In the genomic region with DNA sequence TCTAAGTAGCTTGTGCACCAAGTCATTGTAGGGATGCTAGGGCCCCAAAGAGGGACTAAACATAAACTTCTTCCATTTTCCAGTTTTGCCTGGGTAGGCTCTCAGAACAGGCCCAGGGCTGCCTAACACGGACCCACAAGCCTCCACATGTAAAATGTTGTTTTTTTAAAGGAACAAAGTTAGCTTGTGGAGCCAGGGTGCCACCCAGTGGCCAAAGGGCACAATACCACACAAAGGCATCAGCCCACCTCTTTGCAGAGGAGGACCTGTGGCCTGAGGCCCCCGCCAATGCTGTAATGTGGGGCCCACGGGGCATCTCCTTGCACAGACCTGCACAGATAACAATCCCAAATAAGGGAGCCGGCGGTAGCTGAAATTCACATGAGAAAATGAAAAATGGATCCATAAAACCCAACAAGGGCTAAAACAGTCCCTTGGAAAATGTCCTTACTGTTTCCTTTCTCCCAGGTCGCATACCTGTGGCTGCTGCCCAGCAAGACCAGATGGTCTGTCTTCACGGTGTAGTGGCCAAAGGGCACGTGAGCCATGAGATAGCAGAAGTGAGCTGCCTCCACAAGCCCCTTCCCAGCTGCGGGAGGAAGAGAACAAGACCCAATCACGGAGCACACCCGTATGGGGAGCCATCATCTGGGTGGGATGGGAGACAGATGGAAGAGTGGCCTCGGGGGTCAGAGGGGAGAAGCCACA, we compare ENCODE assay signal across 8 cellular contexts. TPM values are rescaled to one million over a fixed set of nuclear protein-coding genes. Genes with fewer than 3 reads are reported as not detected.
DNase-seq lines count a peak whose midpoint lies in the region; ATAC-seq and TF ChIP-seq lines count a peak whose summit lies in the region.

No MANE protein-coding gene starts in this region.

- intact Hi-C loops in activated CD4-positive, alpha-beta T cell treated with anti-CD3 and anti-CD28 coated beads, Interleukin-2, amount 10 ng/mL, durations not matched to agents 24 days and 14 days (cut with micrococcal nuclease), result loop anchor here (5.0 kb wide), 1 partner anchor 1049 kb away; no protein-coding TSS in a partner anchor
- intact Hi-C loops in right lobe of liver (cut with DNase I), result loop anchor here in 1 of 2 donors (10.0 kb wide), 1 partner anchor 89 kb away; no protein-coding TSS in a partner anchor
- intact Hi-C loops in upper lobe of right lung (cut with DNase I), result no loop called here

- H3K4me3 Mint-ChIP-seq in activated CD4-positive, alpha-beta T cell treated with anti-CD3 and anti-CD28 coated beads, Interleukin-2, amount 10 ng/mL, durations not matched to agents 24 days and 14 days, result no peak overlapping the region
- H3K4me3 Mint-ChIP-seq in chondrocyte (ENCODE audit: unreplicated experiment), result no peak overlapping the region

- ATAC-seq in GM21619 (IDR thresholded peaks at IDR 0.05; ENCODE audit: unreplicated experiment) (peak; percentile 74), RWPE2 (ENCODE audit: low read depth) (peak; percentile 78), right lobe of liver (peak; percentile 52 to 67 (median 56)), upper lobe of right lung (peak; percentile 75)

- no peaks in the 10 kb centered on the region for H3K36me3 Mint-ChIP-seq in activated CD4-positive, alpha-beta T cell treated with anti-CD3 and anti-CD28 coated beads, Interleukin-2, amount 10 ng/mL, durations not matched to agents 24 days and 14 days (ENCODE audit: low read depth)
- H3K36me3 Mint-ChIP-seq in chondrocyte (ENCODE audit: low read depth), result peaks cover 11% of the 10 kb centered on the region

- H3K27me3 ChIP-seq in RWPE2 (ENCODE audit: insufficient read depth, poor library complexity, severe bottlenecking), result no peaks in the 10 kb centered on the region
- H3K27me3 ChIP-seq in right lobe of liver, result no peaks in the 10 kb centered on the region
- H3K27me3 ChIP-seq in upper lobe of right lung, result no peaks in the 10 kb centered on the region

- H3K4me1 Mint-ChIP-seq in activated CD4-positive, alpha-beta T cell treated with anti-CD3 and anti-CD28 coated beads, Interleukin-2, amount 10 ng/mL, durations not matched to agents 24 days and 14 days, result no peaks in the 10 kb centered on the region
- H3K4me1 Mint-ChIP-seq in chondrocyte (ENCODE audit: low read depth), result peaks cover 2% of the 10 kb centered on the region

- TF ChIP-seq CTCF in RWPE2 (IDR thresholded peaks at IDR 0.05; ENCODE audit: poor library complexity, severe bottlenecking), result peak; percentile 97
- TF ChIP-seq CTCF in chondrocyte (IDR thresholded peaks at IDR 0.05), result peak; percentile 91
- TF ChIP-seq CTCF in right lobe of liver (IDR thresholded peaks at IDR 0.05), result peak; percentile 56 to 71 (median 66)
- peak; percentile 72 for TF ChIP-seq CTCF in upper lobe of right lung (IDR thresholded peaks at IDR 0.05)

- H3K27ac ChIP-seq in RWPE2 (ENCODE audit: poor library complexity, severe bottlenecking) (no peak overlapping the region), right lobe of liver (no peak overlapping the region), upper lobe of right lung (no peak overlapping the region)

- H3K36me3 ChIP-seq in RWPE2 (ENCODE audit: low read depth) (no peaks in the 10 kb centered on the region), right lobe of liver (peaks cover 0 to 72% (median 33%) of the 10 kb centered on the region in 4 donors), upper lobe of right lung (no peaks in the 10 kb centered on the region)

- WGBS in right lobe of liver (ENCODE audit: insufficient coverage, low coverage, low lambda C conversion rate, missing lambda C conversion rate), result 33% methylated on average over 8 of the region's 12 CpGs

- no peaks in the 10 kb centered on the region for H3K27me3 Mint-ChIP-seq in activated CD4-positive, alpha-beta T cell treated with anti-CD3 and anti-CD28 coated beads, Interleukin-2, amount 10 ng/mL, durations not matched to agents 24 days and 14 days
- no peaks in the 10 kb centered on the region for H3K27me3 Mint-ChIP-seq in chondrocyte (ENCODE audit: low read depth)

- no peak for TF ChIP-seq POLR2A in right lobe of liver (IDR thresholded peaks at IDR 0.05)

- H3K9me3 ChIP-seq in RWPE2 (ENCODE audit: severe bottlenecking) (no peaks in the 10 kb centered on the region), right lobe of liver (no peaks in the 10 kb centered on the region), upper lobe of right lung (no peaks in the 10 kb centered on the region)

- no peak overlapping the region for H3K27ac Mint-ChIP-seq in activated CD4-positive, alpha-beta T cell treated with anti-CD3 and anti-CD28 coated beads, Interleukin-2, amount 10 ng/mL, durations not matched to agents 24 days and 14 days
- H3K27ac Mint-ChIP-seq in chondrocyte (ENCODE audit: unreplicated experiment), result no peak overlapping the region

- H3K4me1 ChIP-seq in RWPE2 (ENCODE audit: insufficient read depth, poor library complexity, severe bottlenecking) (no peaks in the 10 kb centered on the region), right lobe of liver (no peaks in the 10 kb centered on the region), upper lobe of right lung (no peaks in the 10 kb centered on the region)

- H3K4me3 ChIP-seq in RWPE2 (ENCODE audit: severe bottlenecking) (no peak overlapping the region), right lobe of liver (no peak overlapping the region), upper lobe of right lung (no peak overlapping the region)

- H3K9me3 Mint-ChIP-seq in activated CD4-positive, alpha-beta T cell treated with anti-CD3 and anti-CD28 coated beads, Interleukin-2, amount 10 ng/mL, durations not matched to agents 24 days and 14 days, result no peaks in the 10 kb centered on the region
- H3K9me3 Mint-ChIP-seq in chondrocyte (ENCODE audit: low read depth), result no peaks in the 10 kb centered on the region

- peak; percentile 75 for DNase-seq in activated CD4-positive, alpha-beta T cell treated with anti-CD3 and anti-CD28 coated beads, Interleukin-2, amount 10 ng/mL, durations not matched to agents 24 days and 14 days
- DNase-seq in activated CD4-positive, alpha-beta T cell treated with anti-CD3 and anti-CD28 coated beads for 1 hour, result no peak
- DNase-seq in LoVo (ENCODE audit: low spot score) (peak; percentile 39), RWPE2 (ENCODE audit: low spot score) (no peak), chondrocyte (ENCODE audit: low spot score) (no peak), right lobe of liver (no peak), upper lobe of right lung (no peak)

RNA-seq across cellular contexts. Expression of a gene that starts 23.8 kb away (rescaled TPM):
- not detected in 2 replicates for total RNA-seq in activated CD4-positive, alpha-beta T cell treated with anti-CD3 and anti-CD28 coated beads, Interleukin-2, amount 10 ng/mL, durations not matched to agents 24 days and 14 days
- 3.6 to 5.7 TPM (median 4.1 TPM) in 3 replicates for total RNA-seq in chondrocyte
- 10 to 100 TPM; 16.4 to 69.7 (median 39.9) TPM for total RNA-seq in right lobe of liver
- 2.2 TPM for total RNA-seq in upper lobe of right lung

Comparison
In these comparisons a context has a peak if more than half of its experiments do, and no peak if none do; other contexts are left out.
1. DNase-seq: peak in activated CD4-positive, alpha-beta T cell treated with anti-CD3 and anti-CD28 coated beads, Interleukin-2, amount 10 ng/mL, durations not matched to agents 24 days and 14 days (single experiment) and LoVo (single experiment); none in activated CD4-positive, alpha-beta T cell treated with anti-CD3 and anti-CD28 coated beads for 1 hour (single experiment), RWPE2 (single experiment), chondrocyte (single experiment), right lobe of liver (0 of 3) and upper lobe of right lung (single experiment).
2. Peak in every context shown above with its lines, with median percentiles within 50 percentile points of each other: ATAC-seq and CTCF ChIP-seq.